ENCODE assay signal across 10 cellular contexts in the genomic region with DNA sequence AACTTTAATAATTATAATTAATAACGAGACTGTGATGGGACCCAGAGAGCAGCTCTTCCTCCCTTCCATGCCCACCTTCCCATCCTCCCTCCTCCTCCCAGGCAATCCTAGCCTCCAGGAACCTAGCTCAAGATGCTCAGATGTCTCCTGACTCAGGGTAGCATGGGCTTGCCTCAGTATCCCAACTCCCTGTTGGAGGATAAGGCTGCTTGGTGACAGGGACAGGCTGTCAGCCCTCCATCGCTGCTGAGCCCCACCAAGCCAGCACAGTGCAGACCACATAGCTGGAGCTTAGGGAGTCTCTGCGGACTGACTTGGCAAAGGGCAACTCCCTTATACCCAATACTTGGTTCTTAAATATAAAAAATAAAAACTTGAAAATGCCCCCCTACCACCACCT. TPM values are rescaled to one million over a fixed set of nuclear protein-coding genes. Genes with fewer than 3 reads are reported as not detected.
DNase-seq lines count a peak whose midpoint lies in the region; ATAC-seq and TF ChIP-seq lines count a peak whose summit lies in the region.
"Had no signal": no experiment of that assay in that cellular context is flagged by ENCODE, and none has a peak within 500 bp of the region (broad histone marks: within the 10 kb centered on the region; RNA-seq: fewer than 3 reads in every experiment).

No MANE protein-coding gene starts in this region.

- H3K27me3 Mint-ChIP-seq in CD4-positive, CD25-positive, alpha-beta regulatory T cell = no peaks in the 10 kb centered on the region

- H3K4me3 Mint-ChIP-seq in CD4-positive, CD25-positive, alpha-beta regulatory T cell = peak overlapping the region; percentile 86 to 95 (median 88)

- peaks cover 18% of the 10 kb centered on the region for H3K36me3 ChIP-seq in CD4-positive, CD25-positive, alpha-beta regulatory T cell (ENCODE audit: control insufficient read depth, insufficient read depth, low read length)
- H3K36me3 ChIP-seq in KOPT-K1 (ENCODE audit: insufficient read depth, low read length) (peaks cover 30% of the 10 kb centered on the region), rectal smooth muscle tissue (ENCODE audit: control insufficient read depth, insufficient read depth, low read length) (no peaks in the 10 kb centered on the region)

- TF ChIP-seq CTCF in coronary artery (IDR thresholded peaks at IDR 0.05) = no peak

- H3K4me1 ChIP-seq in CD4-positive, CD25-positive, alpha-beta regulatory T cell (ENCODE audit: control insufficient read depth, insufficient read depth, low read length, poor library complexity, severe bottlenecking) = peaks cover 95% of the 10 kb centered on the region
- H3K4me1 ChIP-seq in rectal smooth muscle tissue (ENCODE audit: control insufficient read depth, insufficient read depth, low read length) = peaks cover 54% of the 10 kb centered on the region

- peak overlapping the region; percentile 81 for H3K4me3 ChIP-seq in CD4-positive, CD25-positive, alpha-beta regulatory T cell (ENCODE audit: low read depth, low read length)
- H3K4me3 ChIP-seq in coronary artery = peak overlapping the region; percentile 20
- peak overlapping the region; percentile 24 for H3K4me3 ChIP-seq in rectal smooth muscle tissue (ENCODE audit: low read length)

- peaks cover 23% of the 10 kb centered on the region for H3K36me3 Mint-ChIP-seq in CD4-positive, CD25-positive, alpha-beta regulatory T cell

- no peak for DNase-seq in CD4-positive, CD25-positive, alpha-beta regulatory T cell
- no peak for DNase-seq in coronary artery (ENCODE audit: low spot score)
- no peak for DNase-seq in GM19240 (ENCODE audit: insufficient read length, low spot score)
- DNase-seq in NCI-H446 treated with DMSO at 0.1 percent for 48 hours (lab: John Stamatoyannopoulos, UW) = no peak
- no peak for DNase-seq in stimulated activated CD4-positive, alpha-beta T cell treated with anti-CD3 and anti-CD28 coated beads, Interleukin-2, amount 100 ng/mL, for 48 hours
- DNase-seq in NCI-H526 (lab: John Stamatoyannopoulos, UW) = no peak
- DNase-seq: NCI-H1105 had no signal

- ATAC-seq in CD4-positive, CD25-positive, alpha-beta regulatory T cell (ENCODE audit: low read depth in 2 of 2) = no peak

- H3K27ac ChIP-seq in CD4-positive, CD25-positive, alpha-beta regulatory T cell (ENCODE audit: insufficient read depth, low read length, poor library complexity, severe bottlenecking) = peak overlapping the region; percentile 96
- H3K27ac ChIP-seq in KOPT-K1 (ENCODE audit: low read depth, low read length, poor library complexity, severe bottlenecking) (peak overlapping the region; percentile 57), coronary artery (peak overlapping the region; percentile 79 to 98), rectal smooth muscle tissue (ENCODE audit: low read depth, low read length) (peak overlapping the region; percentile 68)
- H3K27ac ChIP-seq: parathyroid adenoma had no signal

- H3K9me3 ChIP-seq in CD4-positive, CD25-positive, alpha-beta regulatory T cell (ENCODE audit: control insufficient read depth in 2 of 2, low read length in 2 of 2) = no peaks in the 10 kb centered on the region
- H3K9me3 ChIP-seq in KOPT-K1 (ENCODE audit: insufficient read depth, low read length, poor library complexity, severe bottlenecking) = no peaks in the 10 kb centered on the region

- no peak overlapping the region for H3K9ac ChIP-seq in rectal smooth muscle tissue (ENCODE audit: low read length)
- H3K9ac ChIP-seq: parathyroid adenoma had no signal

- no peaks in the 10 kb centered on the region for H3K27me3 ChIP-seq in CD4-positive, CD25-positive, alpha-beta regulatory T cell (ENCODE audit: control insufficient read depth, insufficient read depth, low read length)
- no peaks in the 10 kb centered on the region for H3K27me3 ChIP-seq in rectal smooth muscle tissue (ENCODE audit: control insufficient read depth, insufficient read depth, low read length)

- peaks cover 25 to 97% (median 70%) of the 10 kb centered on the region in 4 donors for H3K4me1 Mint-ChIP-seq in CD4-positive, CD25-positive, alpha-beta regulatory T cell

- H3K27ac Mint-ChIP-seq in CD4-positive, CD25-positive, alpha-beta regulatory T cell = peak overlapping the region; percentile 93 to 100 (median 98)

- no peaks in the 10 kb centered on the region for H3K9me3 Mint-ChIP-seq in CD4-positive, CD25-positive, alpha-beta regulatory T cell

RNA-seq across cellular contexts. Expression of a gene that starts 11.5 kb away (rescaled TPM):
- 1,341 TPM for total RNA-seq in CD4-positive, CD25-positive, alpha-beta regulatory T cell
- 10 to 100 TPM; 80.0 to 98.9 (median 93.4) TPM for polyA plus RNA-seq in CD4-positive, CD25-positive, alpha-beta regulatory T cell

Comparison
In these comparisons a context has a peak if more than half of its experiments do, and no peak if none do; other contexts are left out.
1. H3K4me3 ChIP-seq: peak in every context shown above with its lines; median percentile 81 in CD4-positive, CD25-positive, alpha-beta regulatory T cell; 24 in rectal smooth muscle tissue; 20 in coronary artery.